Comparison of ENCODE assay signal across 9 cellular contexts in genomic region chr2:27134781-27135470, GRCh38. TPM values are rescaled to one million over a fixed set of nuclear protein-coding genes. Genes with fewer than 3 reads are reported as not detected.
DNase-seq lines count a peak whose midpoint lies in the region; TF ChIP-seq lines count a peak whose summit lies in the region.
"Had no signal": no experiment of that assay in that cellular context is flagged by ENCODE, and none has a peak within 500 bp of the region (broad histone marks: within the 10 kb centered on the region; RNA-seq: fewer than 3 reads in every experiment).

No MANE protein-coding gene starts in this region.

- H3K9me2 ChIP-seq in Loucy (replicated peaks; ENCODE audit: low read depth, low read length): no peaks in the 10 kb centered on the region

- H4K20me1 ChIP-seq in Loucy (ENCODE audit: insufficient read depth, low read length, poor library complexity, severe bottlenecking) (peaks cover 10% of the 10 kb centered on the region), neural progenitor cell (ENCODE audit: low read depth) (peaks cover 15% of the 10 kb centered on the region)

- no peak overlapping the region for H3K27ac Mint-ChIP-seq in neural progenitor cell

- peak overlapping the region; percentile 90 for H3K9ac ChIP-seq in Loucy (ENCODE audit: low read depth, low read length, poor library complexity, severe bottlenecking)
- no peak overlapping the region for H3K9ac ChIP-seq in neural progenitor cell

- H3K4me3 ChIP-seq in Loucy (ENCODE audit: low read length, poor library complexity, severe bottlenecking) (peak overlapping the region; percentile 88), ectodermal cell (ENCODE audit: insufficient read depth, low read depth, low read length) (peak overlapping the region; percentile 99), neural progenitor cell (peak overlapping the region; percentile 83)

- no peaks in the 10 kb centered on the region for H3K9me3 Mint-ChIP-seq in neural progenitor cell

- H2AFZ ChIP-seq in Loucy (ENCODE audit: low read length) (peak overlapping the region; percentile 98), neural progenitor cell (replicated peaks) (peak overlapping the region; percentile 61)

- DNase-seq in neural progenitor cell (ENCODE audit: low spot score) (no peak), DMS79 treated with DMSO at 0.1 percent for 48 hours (lab: John Stamatoyannopoulos, UW) (no peak), SK-N-DZ (ENCODE audit: low spot score) (no peak), COLO829 (ENCODE audit: low spot score) (no peak), HCEC 1CT (no peak)

- H3K27me3 Mint-ChIP-seq in neural progenitor cell (ENCODE audit: insufficient read depth, low read depth): peaks cover 7% of the 10 kb centered on the region

- peaks cover 30% of the 10 kb centered on the region for H3K79me2 ChIP-seq in Loucy (ENCODE audit: insufficient read depth, low read length)
- peaks cover 17% of the 10 kb centered on the region for H3K79me2 ChIP-seq in neural progenitor cell (ENCODE audit: low read depth)

- H3K27ac ChIP-seq in C4-2B (peak overlapping the region; percentile 86), ectodermal cell (ENCODE audit: insufficient read depth, low read depth, low read length, poor library complexity, severe bottlenecking) (no peak overlapping the region), neural progenitor cell (no peak overlapping the region)

- H3K4me2 ChIP-seq in Loucy (ENCODE audit: low read depth, low read length, poor library complexity, severe bottlenecking) (peak overlapping the region; percentile 75), neural progenitor cell (peak overlapping the region; percentile 83)

- H3F3A ChIP-seq in Loucy (ENCODE audit: low read depth) (no peaks in the 10 kb centered on the region), neural progenitor cell (ENCODE audit: low read depth) (peaks cover 8% of the 10 kb centered on the region)

- no peaks in the 10 kb centered on the region for H3K9me3 ChIP-seq in Loucy (ENCODE audit: insufficient read depth, low read depth, low read length)
- H3K9me3 ChIP-seq in ectodermal cell (ENCODE audit: control insufficient read depth, low read length): no peaks in the 10 kb centered on the region
- no peaks in the 10 kb centered on the region for H3K9me3 ChIP-seq in neural progenitor cell (ENCODE audit: low read depth)

- peak overlapping the region; percentile 95 for H3K4me3 Mint-ChIP-seq in neural progenitor cell

- H3K36me3 ChIP-seq in Loucy (ENCODE audit: insufficient read depth, low read length) (peaks cover 10% of the 10 kb centered on the region; the same call in 1 of the 2 replicates), ectodermal cell (ENCODE audit: control insufficient read depth, insufficient read depth, low read length) (peaks cover 12% of the 10 kb centered on the region), neural progenitor cell (no peaks in the 10 kb centered on the region)

- peaks cover 4% of the 10 kb centered on the region for H3K27me3 ChIP-seq in Loucy (ENCODE audit: insufficient read depth, low read length, poor library complexity, severe bottlenecking)
- H3K27me3 ChIP-seq in ectodermal cell (ENCODE audit: control insufficient read depth, insufficient read depth, low read length, poor library complexity, severe bottlenecking): no peaks in the 10 kb centered on the region
- H3K27me3 ChIP-seq in neural progenitor cell: no peaks in the 10 kb centered on the region

- 55% methylated on average over 33 of the region's 33 CpGs for WGBS in ectodermal cell, 2 experiments

- H3K36me3 Mint-ChIP-seq in neural progenitor cell: peaks cover 12% of the 10 kb centered on the region

- H3K4me1 Mint-ChIP-seq in neural progenitor cell: peaks cover 13% of the 10 kb centered on the region

- peaks cover 22% of the 10 kb centered on the region for H3K4me1 ChIP-seq in Loucy (ENCODE audit: insufficient read depth, low read length, poor library complexity, severe bottlenecking)
- peaks cover 6% of the 10 kb centered on the region for H3K4me1 ChIP-seq in ectodermal cell (ENCODE audit: control insufficient read depth, insufficient read depth, low read length)
- peaks cover 6% of the 10 kb centered on the region for H3K4me1 ChIP-seq in neural progenitor cell

- TF ChIP-seq CTCF in C4-2B (conservative IDR thresholded peaks at IDR 0.05) (no peak), Loucy (conservative IDR thresholded peaks at IDR 0.05; ENCODE audit: low read length) (no peak), neural progenitor cell (IDR thresholded peaks at IDR 0.05) (no peak)

RNA-seq across cellular contexts. Expression of gene PREB, which starts 0.5 kb away (rescaled TPM):
- polyA plus RNA-seq in ectodermal cell (2013, experiment 1 of 4): 39.0 TPM
- polyA plus RNA-seq in ectodermal cell (2013, experiment 2 of 4): 32.9 TPM
- 30.3 TPM for polyA plus RNA-seq in ectodermal cell (2013, experiment 3 of 4)
- polyA plus RNA-seq in ectodermal cell (2013, experiment 4 of 4): 40.2 TPM
- 25.1 and 39.8 TPM in 2 replicates for total RNA-seq in neural progenitor cell (ENCODE audit: low replicate concordance)
- polyA plus RNA-seq in SK-N-DZ (2014; cell fraction: cytosol; rRNA removed): 50.6 and 53.5 TPM in 2 replicates
- polyA plus RNA-seq in SK-N-DZ (2014; cell fraction: nucleus; rRNA removed): 66.8 and 90.4 TPM in 2 replicates

RNA-seq across cellular contexts. Expression of gene PRR30, which starts 4.3 kb away (rescaled TPM):
- polyA plus RNA-seq in ectodermal cell (2013, experiment 1 of 4): not detected
- polyA plus RNA-seq in ectodermal cell (2013, experiment 2 of 4): not detected
- not detected for polyA plus RNA-seq in ectodermal cell (2013, experiment 3 of 4)
- polyA plus RNA-seq in ectodermal cell (2013, experiment 4 of 4): not detected
- not detected in 2 replicates for total RNA-seq in neural progenitor cell (ENCODE audit: low replicate concordance)
- polyA plus RNA-seq in SK-N-DZ (2014; cell fraction: cytosol; rRNA removed): not detected in 2 replicates
- polyA plus RNA-seq in SK-N-DZ (2014; cell fraction: nucleus; rRNA removed): not detected in 2 replicates
- polyA plus RNA-seq: adipose tissue had no signal

RNA-seq across cellular contexts. Expression of gene ABHD1, which starts 11.3 kb away (rescaled TPM):
- 0.41 TPM for polyA plus RNA-seq in ectodermal cell (2013, experiment 1 of 4)
- 0.73 TPM for polyA plus RNA-seq in ectodermal cell (2013, experiment 2 of 4)
- polyA plus RNA-seq in ectodermal cell (2013, experiment 3 of 4): 0.59 TPM
- 0.36 TPM for polyA plus RNA-seq in ectodermal cell (2013, experiment 4 of 4)
- total RNA-seq in neural progenitor cell (ENCODE audit: low replicate concordance): 0.65 and 1.1 TPM in 2 replicates
- polyA plus RNA-seq in SK-N-DZ (2014; cell fraction: cytosol; rRNA removed): not detected in 2 replicates
- 0.06 and 1.1 TPM in 2 replicates for polyA plus RNA-seq in SK-N-DZ (2014; cell fraction: nucleus; rRNA removed)

RNA-seq across cellular contexts. Expression of gene TCF23, which starts 13.9 kb away (rescaled TPM):
- not detected for polyA plus RNA-seq in ectodermal cell (2013, experiment 1 of 4)
- not detected for polyA plus RNA-seq in ectodermal cell (2013, experiment 2 of 4)
- polyA plus RNA-seq in ectodermal cell (2013, experiment 3 of 4): not detected
- polyA plus RNA-seq in ectodermal cell (2013, experiment 4 of 4): not detected
- total RNA-seq in neural progenitor cell (ENCODE audit: low replicate concordance): 0.03 TPM in 1 of 2 replicates, not detected in the other
- polyA plus RNA-seq in SK-N-DZ (2014; cell fraction: cytosol; rRNA removed): not detected in 2 replicates
- not detected in 2 replicates for polyA plus RNA-seq in SK-N-DZ (2014; cell fraction: nucleus; rRNA removed)

RNA-seq across cellular contexts. Expression of gene CGREF1, which starts 16.0 kb away (rescaled TPM):
- polyA plus RNA-seq in ectodermal cell (2013, experiment 1 of 4): 1.4 TPM
- polyA plus RNA-seq in ectodermal cell (2013, experiment 2 of 4): 1.0 TPM
- 1.4 TPM for polyA plus RNA-seq in ectodermal cell (2013, experiment 3 of 4)
- polyA plus RNA-seq in ectodermal cell (2013, experiment 4 of 4): 1.1 TPM
- total RNA-seq in neural progenitor cell (ENCODE audit: low replicate concordance): 2.1 and 3.0 TPM in 2 replicates
- polyA plus RNA-seq in SK-N-DZ (2014; cell fraction: cytosol; rRNA removed): 4.1 and 6.1 TPM in 2 replicates
- polyA plus RNA-seq in SK-N-DZ (2014; cell fraction: nucleus; rRNA removed): 4.3 and 6.5 TPM in 2 replicates
